ENCODE assay signal across 8 cellular contexts in the genomic region with DNA sequence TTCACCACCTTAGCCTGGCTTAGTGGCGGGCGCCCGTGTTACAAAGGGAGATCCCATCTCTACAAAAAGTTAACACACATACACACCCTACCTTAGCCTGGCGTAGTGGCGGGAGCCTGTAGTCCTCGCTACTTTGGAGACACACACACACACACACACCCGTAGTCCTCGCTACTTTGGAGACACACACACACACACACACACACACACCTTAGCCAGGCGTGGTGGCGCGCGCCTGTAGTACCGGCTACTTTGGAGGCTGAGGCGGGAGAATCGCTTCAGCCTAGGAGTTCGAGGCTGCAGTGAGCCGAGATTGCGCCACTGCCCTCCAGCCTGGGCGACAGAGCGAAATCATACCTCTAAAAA. TPM values are rescaled to one million over a fixed set of nuclear protein-coding genes. Genes with fewer than 3 reads are reported as not detected.
A peak's percentile ranks its signal among the peaks of the same experiment; 100 is the strongest.
DNase-seq lines count a peak whose midpoint lies in the region; ATAC-seq, FAIRE-seq and TF ChIP-seq lines count a peak whose summit lies in the region.

No MANE protein-coding gene starts in this region.

- no peaks in the 10 kb centered on the region; the same call in 1 of the 2 replicates for H3K36me3 ChIP-seq in SK-N-MC (ENCODE audit: insufficient read depth, low read length)

- H3K4me3 Mint-ChIP-seq in mesothelial cell of epicardium = peak overlapping the region; percentile 88

- peaks cover 8% of the 10 kb centered on the region for H3K36me3 Mint-ChIP-seq in mesothelial cell of epicardium

- peak overlapping the region; percentile 93 for H3K27ac Mint-ChIP-seq in mesothelial cell of epicardium

- H3K9me3 ChIP-seq in SK-N-MC (ENCODE audit: low read depth, low read length) = no peaks in the 10 kb centered on the region

- peak; percentile 1 for ATAC-seq in HG02610 (IDR thresholded peaks at IDR 0.05; ENCODE audit: unreplicated experiment)

- peak overlapping the region; percentile 78 for H3K9ac ChIP-seq in SK-N-MC (ENCODE audit: insufficient read length)

- FAIRE-seq in urothelium cell line (lab: Jason Lieb, UNC) = peak; percentile 86

- H3K4me3 ChIP-seq in GM12864 (ENCODE audit: low read depth, low read length) (peak overlapping the region; percentile 95), SK-N-MC (peak overlapping the region; percentile 80), coronary artery (peak overlapping the region; percentile 98)

- TF ChIP-seq CTCF in GM12864 (IDR thresholded peaks at IDR 0.05; ENCODE audit: low read depth, low read length, missing control alignments) = no peak
- TF ChIP-seq CTCF in coronary artery (IDR thresholded peaks at IDR 0.05) = no peak
- no peak for TF ChIP-seq CTCF in mesothelial cell of epicardium (IDR thresholded peaks at IDR 0.05; ENCODE audit: unreplicated experiment)

- no peaks in the 10 kb centered on the region for H3K9me3 Mint-ChIP-seq in mesothelial cell of epicardium

- H3K27ac ChIP-seq in SK-N-MC (no peak overlapping the region), coronary artery (peak overlapping the region; percentile 72 to 90)

- H3K4me1 Mint-ChIP-seq in mesothelial cell of epicardium = peaks cover 45% of the 10 kb centered on the region

- DNase-seq in GM12864 (ENCODE audit: low read depth) = no peak
- DNase-seq in SK-N-MC (ENCODE audit: low read depth, low spot score) = no peak
- DNase-seq in coronary artery (ENCODE audit: low spot score) = no peak
- no peak for DNase-seq in mesothelial cell of epicardium (ENCODE audit: low spot score in 2 of 2, unreplicated experiment in 2 of 2)
- DNase-seq in urothelium cell line (ENCODE audit: low spot score) = no peak
- DNase-seq in cerebellar nuclear complex (lab: John Stamatoyannopoulos, UW) = no peak
- DNase-seq in NCI-H2196 (lab: John Stamatoyannopoulos, UW; ENCODE audit: unreplicated experiment) = no peak

- H3K27me3 Mint-ChIP-seq in mesothelial cell of epicardium (ENCODE audit: low read depth) = no peaks in the 10 kb centered on the region

RNA-seq across cellular contexts. Expression of gene CCNY, which starts 0.6 kb away (rescaled TPM):
- 66.5 to 75.4 TPM (median 68.9 TPM) in 3 replicates for total RNA-seq in mesothelial cell of epicardium
